In the genomic region with DNA sequence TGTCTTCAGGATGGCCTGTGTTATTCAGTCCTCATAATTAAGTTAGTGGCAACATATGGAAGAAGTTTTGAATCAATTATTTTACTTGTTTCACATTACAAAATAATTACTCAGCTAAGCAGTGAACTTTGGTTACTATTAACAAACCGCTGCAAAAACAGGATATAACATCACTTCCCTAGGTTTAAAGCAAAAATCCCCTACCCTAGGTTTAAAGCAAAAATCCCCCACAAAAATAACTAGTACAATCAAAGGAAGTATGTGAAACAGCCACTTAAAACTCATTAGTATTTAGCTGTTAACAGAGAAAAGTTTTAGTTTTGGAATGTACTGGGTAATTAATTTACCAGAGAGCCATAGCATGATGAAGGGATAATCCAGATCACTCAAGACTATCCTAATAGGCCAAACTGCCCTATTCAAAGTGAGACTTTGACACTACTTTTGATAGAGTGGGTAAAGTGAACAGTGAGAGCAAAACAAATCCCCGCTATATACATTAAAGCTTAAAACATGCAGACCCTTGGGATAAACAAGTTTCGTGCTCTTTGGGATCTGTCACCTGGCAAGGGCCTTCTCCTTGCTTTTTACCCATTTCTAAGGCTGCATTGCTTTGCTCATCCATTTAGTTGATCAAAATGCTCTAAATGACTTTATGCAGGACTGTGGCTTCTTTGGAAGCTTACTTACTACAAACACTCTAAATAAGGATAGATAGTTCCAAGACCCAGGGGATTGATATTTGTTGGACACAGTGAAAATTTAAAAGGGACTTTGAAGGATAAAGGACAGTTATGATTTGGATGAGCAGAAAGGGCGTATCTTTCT, we compare ENCODE assay signal across 12 cellular contexts. TPM values are rescaled to one million over a fixed set of nuclear protein-coding genes. Genes with fewer than 3 reads are reported as not detected.
DNase-seq lines count a peak whose midpoint lies in the region; ATAC-seq, FAIRE-seq and TF ChIP-seq lines count a peak whose summit lies in the region.
"Had no signal": no experiment of that assay in that cellular context is flagged by ENCODE, and none has a peak within 500 bp of the region (broad histone marks: within the 10 kb centered on the region; RNA-seq: fewer than 3 reads in every experiment).

No MANE protein-coding gene starts in this region.

- TF ChIP-seq POLR2A in spleen (IDR thresholded peaks at IDR 0.05), result no peak

- peak; percentile 60 for DNase-seq in activated CD4-positive, alpha-beta T cell treated with anti-CD3 and anti-CD28 coated beads, Interleukin-2, amount 10 ng/mL, durations not matched to agents 24 days and 14 days
- DNase-seq in activated CD4-positive, alpha-beta T cell treated with anti-CD3 and anti-CD28 coated beads for 4 hours, result no peak
- no peak for DNase-seq in activated CD8-positive, alpha-beta T cell treated with anti-CD3 and anti-CD28 coated beads, Interleukin-2, amount 10 ng/mL, durations not matched to agents 7 days and 5 days
- DNase-seq in spleen, result no peak
- no peak for DNase-seq in kidney
- no peak for DNase-seq in 8988T
- DNase-seq: NCI-H524 treated with DMSO at 0.1 percent for 48 hours had no signal

- no peak for TF ChIP-seq CTCF in spleen (IDR thresholded peaks at IDR 0.05 in 8 of 11, conservative IDR thresholded peaks at IDR 0.05 in 3 of 11)
- TF ChIP-seq CTCF in kidney (IDR thresholded peaks at IDR 0.05; ENCODE audit: borderline replicate concordance, extremely low read depth, insufficient read depth), result no peak

- WGBS in spleen, 5 donors, result 61 to 72% (median 64%) methylated on average over 4 of the region's 4 CpGs

- peaks cover 20% of the 10 kb centered on the region for H3K36me3 Mint-ChIP-seq in activated CD4-positive, alpha-beta T cell treated with anti-CD3 and anti-CD28 coated beads, Interleukin-2, amount 10 ng/mL, durations not matched to agents 24 days and 14 days (ENCODE audit: low read depth)
- H3K36me3 Mint-ChIP-seq in activated CD8-positive, alpha-beta T cell treated with anti-CD3 and anti-CD28 coated beads, Interleukin-2, amount 10 ng/mL, durations not matched to agents 7 days and 5 days (ENCODE audit: low read depth), result peaks cover 31% of the 10 kb centered on the region

- intact Hi-C loops in activated CD4-positive, alpha-beta T cell treated with anti-CD3 and anti-CD28 coated beads, Interleukin-2, amount 10 ng/mL, durations not matched to agents 24 days and 14 days (cut with micrococcal nuclease), result loop anchor here (2.0 kb wide), 2 partner anchors 13 to 39 kb away; no protein-coding TSS in a partner anchor
- intact Hi-C loops in spleen (cut with DNase I; ENCODE audit: low total_unique reads) (no loop called here), kidney (cut with DNase I) (no loop called here)

- H3K4me1 ChIP-seq in spleen (peaks cover 11 to 28% (median 15%) of the 10 kb centered on the region in 6 donors), kidney (ENCODE audit: control insufficient read depth in 1 of 2, insufficient read depth in 1 of 2, low read depth in 1 of 2, low read length in 2 of 2) (no peaks in the 10 kb centered on the region)

- H3K4me3 ChIP-seq in spleen (no peak overlapping the region), kidney (ENCODE audit: low read length in 2 of 2) (no peak overlapping the region)

- H3K27ac ChIP-seq in spleen, result peak overlapping the region; percentile 64 to 91 (median 82)
- H3K27ac ChIP-seq in kidney (ENCODE audit: low read depth in 2 of 2, low read length in 2 of 2), result no peak overlapping the region

- H3K4me3 Mint-ChIP-seq in activated CD4-positive, alpha-beta T cell treated with anti-CD3 and anti-CD28 coated beads, Interleukin-2, amount 10 ng/mL, durations not matched to agents 24 days and 14 days, result peak overlapping the region; percentile 65
- peak overlapping the region; percentile 62 for H3K4me3 Mint-ChIP-seq in activated CD8-positive, alpha-beta T cell treated with anti-CD3 and anti-CD28 coated beads, Interleukin-2, amount 10 ng/mL, durations not matched to agents 7 days and 5 days
- H3K4me3 Mint-ChIP-seq: dendritic cell treated with granulocyte-macrophage colony-stimulating factor and Interleukin-4, amounts not matched to agents 40 ng/mL and 50 ng/mL, for 4 days had no signal

- peak overlapping the region; percentile 95 for H3K27ac Mint-ChIP-seq in activated CD4-positive, alpha-beta T cell treated with anti-CD3 and anti-CD28 coated beads, Interleukin-2, amount 10 ng/mL, durations not matched to agents 24 days and 14 days
- H3K27ac Mint-ChIP-seq in activated CD8-positive, alpha-beta T cell treated with anti-CD3 and anti-CD28 coated beads, Interleukin-2, amount 10 ng/mL, durations not matched to agents 7 days and 5 days, result peak overlapping the region; percentile 91
- H3K27ac Mint-ChIP-seq: dendritic cell treated with granulocyte-macrophage colony-stimulating factor and Interleukin-4, amounts not matched to agents 40 ng/mL and 50 ng/mL, for 4 days had no signal

- no peak for FAIRE-seq in kidney (lab: Jason Lieb, UNC)
- FAIRE-seq: A204.1, keratinocyte had no signal

- H3K36me3 ChIP-seq in spleen (no peaks in the 10 kb centered on the region), kidney (ENCODE audit: control insufficient read depth in 1 of 2, insufficient read depth in 2 of 2, low read length in 2 of 2) (no peaks in the 10 kb centered on the region)

- POLR2A ChIA-PET in activated CD8-positive, alpha-beta T cell treated with anti-CD3 and anti-CD28 coated beads, Interleukin-2, amount 10 ng/mL, durations not matched to agents 7 days and 5 days (lab: Charles Lee), result interaction anchor here (0.7 to 2.8 kb wide), 6 partner anchors 12 to 46 kb away, joined by 3 to 33 read pairs (median 6); partner anchors contain the start of gene GPR174

- no peak overlapping the region for H3K9ac ChIP-seq in kidney (ENCODE audit: low read length in 2 of 2)

- H3K9me3 ChIP-seq in spleen, result no peaks in the 10 kb centered on the region
- no peaks in the 10 kb centered on the region for H3K9me3 ChIP-seq in kidney (ENCODE audit: control insufficient read depth in 1 of 2, low read length in 2 of 2)

- H3K27me3 Mint-ChIP-seq in activated CD4-positive, alpha-beta T cell treated with anti-CD3 and anti-CD28 coated beads, Interleukin-2, amount 10 ng/mL, durations not matched to agents 24 days and 14 days, result no peaks in the 10 kb centered on the region
- H3K27me3 Mint-ChIP-seq in activated CD8-positive, alpha-beta T cell treated with anti-CD3 and anti-CD28 coated beads, Interleukin-2, amount 10 ng/mL, durations not matched to agents 7 days and 5 days (ENCODE audit: low read depth), result no peaks in the 10 kb centered on the region
- H3K27me3 Mint-ChIP-seq: dendritic cell treated with granulocyte-macrophage colony-stimulating factor and Interleukin-4, amounts not matched to agents 40 ng/mL and 50 ng/mL, for 4 days had no signal

- CTCF ChIA-PET in activated CD8-positive, alpha-beta T cell treated with anti-CD3 and anti-CD28 coated beads, Interleukin-2, amount 10 ng/mL, durations not matched to agents 7 days and 5 days (lab: Charles Lee), result interaction anchor here (1.0 to 2.5 kb wide), 7 partner anchors 13 to 44 kb away, joined by 3 to 10 read pairs (median 5); partner anchors contain the start of gene GPR174

- no peaks in the 10 kb centered on the region for H3K27me3 ChIP-seq in spleen (replicated peaks in 1 of 7)

- no peaks in the 10 kb centered on the region for H3K9me3 Mint-ChIP-seq in activated CD4-positive, alpha-beta T cell treated with anti-CD3 and anti-CD28 coated beads, Interleukin-2, amount 10 ng/mL, durations not matched to agents 24 days and 14 days
- peaks cover 3% of the 10 kb centered on the region for H3K9me3 Mint-ChIP-seq in activated CD8-positive, alpha-beta T cell treated with anti-CD3 and anti-CD28 coated beads, Interleukin-2, amount 10 ng/mL, durations not matched to agents 7 days and 5 days (ENCODE audit: insufficient read depth)

- H3K4me1 Mint-ChIP-seq in activated CD4-positive, alpha-beta T cell treated with anti-CD3 and anti-CD28 coated beads, Interleukin-2, amount 10 ng/mL, durations not matched to agents 24 days and 14 days, result peaks cover 28% of the 10 kb centered on the region
- peaks cover 41% of the 10 kb centered on the region for H3K4me1 Mint-ChIP-seq in activated CD8-positive, alpha-beta T cell treated with anti-CD3 and anti-CD28 coated beads, Interleukin-2, amount 10 ng/mL, durations not matched to agents 7 days and 5 days (ENCODE audit: low read depth)

- peak; percentile 79 for ATAC-seq in HG02885 (IDR thresholded peaks at IDR 0.05; ENCODE audit: poor library complexity, unreplicated experiment)
- ATAC-seq in activated CD8-positive, alpha-beta T cell treated with anti-CD3 and anti-CD28 coated beads, Interleukin-2, amount 10 ng/mL, durations not matched to agents 7 days and 5 days, result peak; percentile 81
- ATAC-seq in HG03139 (IDR thresholded peaks at IDR 0.05; ENCODE audit: unreplicated experiment), result no peak

RNA-seq across cellular contexts. Expression of gene GPR174, which starts 36.4 kb away (rescaled TPM):
- total RNA-seq in activated CD4-positive, alpha-beta T cell treated with anti-CD3 and anti-CD28 coated beads, Interleukin-2, amount 10 ng/mL, durations not matched to agents 24 days and 14 days, result 13.7 and 13.8 TPM in 2 replicates
- total RNA-seq in activated CD8-positive, alpha-beta T cell treated with anti-CD3 and anti-CD28 coated beads, Interleukin-2, amount 10 ng/mL, durations not matched to agents 7 days and 5 days, result 10 to 100 TPM; 19.8 to 20.0 TPM
- 10 to 100 TPM; 18.2 to 47.9 (median 23.3) TPM for total RNA-seq in spleen
- 1 to 10 TPM; 3.6 to 4.7 (median 3.9) TPM for polyA plus RNA-seq in spleen
- total RNA-seq in kidney, result 3.0 TPM
- polyA plus RNA-seq in kidney (ENCODE audit: insufficient read depth, low read depth, low replicate concordance), result 0.19 TPM
- polyA plus RNA-seq: keratinocyte had no signal

Comparison
In these comparisons a context has a peak if more than half of its experiments do, and no peak if none do; other contexts are left out.
1. H3K27ac ChIP-seq: peak in spleen (8 of 8); none in kidney (0 of 2).